ENCODE assay signal across 1 cellular context in the genomic region with DNA sequence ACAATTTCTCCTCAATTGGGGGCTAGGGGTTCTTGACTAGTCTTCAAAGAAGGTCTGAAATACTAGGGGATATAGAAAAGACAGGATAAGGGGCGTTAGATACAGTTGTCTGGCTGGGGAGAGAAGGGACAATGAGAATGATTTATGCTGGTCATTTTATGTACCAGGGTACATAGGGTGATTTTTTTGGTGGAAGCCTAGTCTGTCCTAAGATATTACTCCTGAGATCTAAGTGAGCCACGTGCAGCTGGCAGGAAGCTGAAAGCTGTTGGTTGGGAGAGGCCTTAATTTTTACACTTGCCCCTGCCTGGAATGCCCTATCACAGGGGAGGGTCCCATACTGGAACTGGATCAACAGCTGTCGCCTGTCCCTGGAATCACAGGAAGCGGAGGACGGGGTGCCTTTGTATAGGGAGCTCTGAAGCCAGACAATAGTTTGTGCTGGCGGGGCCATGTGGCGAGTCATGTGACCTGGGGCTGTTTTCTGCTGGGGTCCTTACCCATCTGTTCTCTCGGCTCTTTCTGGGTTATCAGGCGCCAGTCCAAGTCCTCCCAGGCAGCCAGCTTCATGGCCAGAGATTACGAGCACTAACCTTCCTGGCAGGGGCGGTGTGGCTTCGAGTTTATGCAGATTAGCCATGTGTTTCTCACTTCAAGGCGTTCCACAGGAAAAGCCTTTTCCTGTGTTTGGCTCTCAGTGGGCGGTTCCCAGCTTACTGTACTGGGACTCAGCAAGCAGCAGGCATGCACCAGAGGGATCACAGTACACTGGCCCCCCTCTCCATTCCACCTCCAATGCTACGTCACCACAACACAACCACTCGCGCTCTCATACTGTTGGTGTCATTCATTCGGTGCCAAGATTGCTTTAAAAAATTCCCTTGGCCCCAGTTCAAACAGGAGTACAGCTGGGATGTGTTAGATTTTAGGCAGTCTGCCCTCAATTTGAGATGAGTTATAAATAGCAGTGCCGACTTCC.
TF ChIP-seq lines count a peak whose summit lies in the region.

No MANE protein-coding gene starts in this region.

TF ChIP-seq in K562, 482 proteins besides CTCF, POLR2A, EP300 and RAD21 (continued from another document and continues in another):
- TF ChIP-seq ZBTB9 (CRISPR knock-in tag; IDR thresholded peaks at IDR 0.05) (no peak; the same call in 1 of the 2 replicates), ASH1L (IDR thresholded peaks at IDR 0.05; ENCODE audit: borderline replicate concordance, low read depth, partially characterized antibody) (no peak), KAT8 (IDR thresholded peaks at IDR 0.05; ENCODE audit: low read depth) (no peak), ZNF77 (CRISPR knock-in tag; IDR thresholded peaks at IDR 0.05) (no peak), HSF4 (CRISPR knock-in tag; IDR thresholded peaks at IDR 0.05; ENCODE audit: borderline replicate concordance) (0 out of 2 replicates have a peak, but pooled peaks have one; percentile 25), ZNF583 (CRISPR knock-in tag; IDR thresholded peaks at IDR 0.05) (peak; percentile 64; the same call in 1 of the 2 replicates), DIDO1 (tag; IDR thresholded peaks at IDR 0.05; ENCODE audit: low read depth) (no peak), HMG20B (CRISPR knock-in tag; IDR thresholded peaks at IDR 0.05) (no peak), E2F3 (CRISPR knock-in tag; IDR thresholded peaks at IDR 0.05) (no peak), KAT7 (CRISPR knock-in tag; IDR thresholded peaks at IDR 0.05; ENCODE audit: borderline replicate concordance) (peak; percentile 16; the same call in 1 of the 2 replicates), ZNF695 (CRISPR knock-in tag; IDR thresholded peaks at IDR 0.05) (no peak), TCF15 (CRISPR knock-in tag; IDR thresholded peaks at IDR 0.05) (no peak), PHB (CRISPR knock-in tag; IDR thresholded peaks at IDR 0.05) (no peak), RBFOX2 (IDR thresholded peaks at IDR 0.05; ENCODE audit: low read depth, low read length) (peak; percentile 52), CHD7 (IDR thresholded peaks at IDR 0.05; ENCODE audit: low read depth, low read length) (no peak), MAZ (CRISPR knock-in tag; conservative IDR thresholded peaks at IDR 0.05 in 1 of 2, IDR thresholded peaks at IDR 0.05 in 1 of 2) (peak in 1 of 2 experiments; percentile 47; a peak in 2 of 4 replicates), ZNF143 (CRISPR knock-in tag; IDR thresholded peaks at IDR 0.05) (no peak), TRIM24 (IDR thresholded peaks at IDR 0.05) (peak; percentile 7 to 61; a peak in 1 of 4 replicates), ZNF347 (CRISPR knock-in tag; IDR thresholded peaks at IDR 0.05; ENCODE audit: low read depth) (no peak), HDAC2 (IDR thresholded peaks at IDR 0.05) (peak; percentile 83; the same call in 1 of the 2 replicates), ZNF79 (CRISPR knock-in tag; IDR thresholded peaks at IDR 0.05; ENCODE audit: low read depth) (no peak), PURB (CRISPR knock-in tag; IDR thresholded peaks at IDR 0.05; ENCODE audit: low read depth) (no peak), CBFA2T3 (IDR thresholded peaks at IDR 0.05) (peak; percentile 95), ZNF316 (IDR thresholded peaks at IDR 0.05) (no peak), ZNF212 (CRISPR knock-in tag; IDR thresholded peaks at IDR 0.05) (0 out of 2 replicates have a peak, but pooled peaks have one; percentile 5), GABPB2 (CRISPR knock-in tag; conservative IDR thresholded peaks at IDR 0.05) (no peak), MEIS2 (IDR thresholded peaks at IDR 0.05; ENCODE audit: partially characterized antibody) (peak; percentile 32), MYNN (IDR thresholded peaks at IDR 0.05) (peak; percentile 77; the same call in 1 of the 2 replicates), MYNN (CRISPR knock-in tag; IDR thresholded peaks at IDR 0.05) (no peak), GABPA (tag; conservative IDR thresholded peaks at IDR 0.05; ENCODE audit: low read depth) (peak; percentile 34), ARHGAP35 (IDR thresholded peaks at IDR 0.05; ENCODE audit: partially characterized antibody) (no peak), ATF4 (CRISPR knock-in tag; IDR thresholded peaks at IDR 0.05) (no peak), CEBPG (CRISPR knock-in tag; IDR thresholded peaks at IDR 0.05) (0 out of 2 replicates have a peak, but pooled peaks have one; percentile 24), CEBPG (tag; conservative IDR thresholded peaks at IDR 0.05 in 1 of 2, IDR thresholded peaks at IDR 0.05 in 1 of 2) (no peak), NR2C2 (CRISPR knock-in tag; IDR thresholded peaks at IDR 0.05) (no peak), NR2C2 (tag; IDR thresholded peaks at IDR 0.05) (peak; percentile 37; the same call in 1 of the 2 replicates)
- TF ChIP-seq, protein P1, sequence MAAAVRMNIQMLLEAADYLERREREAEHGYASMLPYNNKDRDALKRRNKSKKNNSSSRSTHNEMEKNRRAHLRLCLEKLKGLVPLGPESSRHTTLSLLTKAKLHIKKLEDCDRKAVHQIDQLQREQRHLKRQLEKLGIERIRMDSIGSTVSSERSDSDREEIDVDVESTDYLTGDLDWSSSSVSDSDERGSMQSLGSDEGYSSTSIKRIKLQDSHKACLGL (CRISPR knock-in tag; IDR thresholded peaks at IDR 0.05; ENCODE audit: borderline replicate concordance, poor library complexity, severe bottlenecking) = no peak
- TF ChIP-seq, protein P2, sequence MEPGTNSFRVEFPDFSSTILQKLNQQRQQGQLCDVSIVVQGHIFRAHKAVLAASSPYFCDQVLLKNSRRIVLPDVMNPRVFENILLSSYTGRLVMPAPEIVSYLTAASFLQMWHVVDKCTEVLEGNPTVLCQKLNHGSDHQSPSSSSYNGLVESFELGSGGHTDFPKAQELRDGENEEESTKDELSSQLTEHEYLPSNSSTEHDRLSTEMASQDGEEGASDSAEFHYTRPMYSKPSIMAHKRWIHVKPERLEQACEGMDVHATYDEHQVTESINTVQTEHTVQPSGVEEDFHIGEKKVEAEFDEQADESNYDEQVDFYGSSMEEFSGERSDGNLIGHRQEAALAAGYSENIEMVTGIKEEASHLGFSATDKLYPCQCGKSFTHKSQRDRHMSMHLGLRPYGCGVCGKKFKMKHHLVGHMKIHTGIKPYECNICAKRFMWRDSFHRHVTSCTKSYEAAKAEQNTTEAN (CRISPR knock-in tag; IDR thresholded peaks at IDR 0.05) = no peak
- TF ChIP-seq, protein P3, sequence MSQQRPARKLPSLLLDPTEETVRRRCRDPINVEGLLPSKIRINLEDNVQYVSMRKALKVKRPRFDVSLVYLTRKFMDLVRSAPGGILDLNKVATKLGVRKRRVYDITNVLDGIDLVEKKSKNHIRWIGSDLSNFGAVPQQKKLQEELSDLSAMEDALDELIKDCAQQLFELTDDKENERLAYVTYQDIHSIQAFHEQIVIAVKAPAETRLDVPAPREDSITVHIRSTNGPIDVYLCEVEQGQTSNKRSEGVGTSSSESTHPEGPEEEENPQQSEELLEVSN (IDR thresholded peaks at IDR 0.05; ENCODE audit: borderline replicate concordance in 1 of 2, extremely low read depth in 1 of 2, insufficient read depth in 1 of 2, insufficient read length in 1 of 2, low read depth in 1 of 2, low read length in 1 of 2, poor library complexity in 1 of 2, severe bottlenecking in 1 of 2) = peak; percentile 85 to 92
- TF ChIP-seq, protein P4, sequence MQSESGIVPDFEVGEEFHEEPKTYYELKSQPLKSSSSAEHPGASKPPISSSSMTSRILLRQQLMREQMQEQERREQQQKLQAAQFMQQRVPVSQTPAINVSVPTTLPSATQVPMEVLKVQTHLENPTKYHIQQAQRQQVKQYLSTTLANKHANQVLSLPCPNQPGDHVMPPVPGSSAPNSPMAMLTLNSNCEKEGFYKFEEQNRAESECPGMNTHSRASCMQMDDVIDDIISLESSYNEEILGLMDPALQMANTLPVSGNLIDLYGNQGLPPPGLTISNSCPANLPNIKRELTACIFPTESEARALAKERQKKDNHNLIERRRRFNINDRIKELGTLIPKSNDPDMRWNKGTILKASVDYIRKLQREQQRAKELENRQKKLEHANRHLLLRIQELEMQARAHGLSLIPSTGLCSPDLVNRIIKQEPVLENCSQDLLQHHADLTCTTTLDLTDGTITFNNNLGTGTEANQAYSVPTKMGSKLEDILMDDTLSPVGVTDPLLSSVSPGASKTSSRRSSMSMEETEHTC (IDR thresholded peaks at IDR 0.05) = peak; percentile 77; the same call in 1 of the 2 replicates
